Comparison of ENCODE assay signal across 1 cellular context in genomic region chr12:21562859-21563258, GRCh38.
A peak's percentile ranks its signal among the peaks of the same experiment; 100 is the strongest.
TF ChIP-seq lines count a peak whose summit lies in the region.

No MANE protein-coding gene starts in this region.

TF ChIP-seq in HepG2, 621 proteins besides CTCF, POLR2A, EP300 and RAD21 (continued from another document and continues in another):
- TF ChIP-seq, protein P1, sequence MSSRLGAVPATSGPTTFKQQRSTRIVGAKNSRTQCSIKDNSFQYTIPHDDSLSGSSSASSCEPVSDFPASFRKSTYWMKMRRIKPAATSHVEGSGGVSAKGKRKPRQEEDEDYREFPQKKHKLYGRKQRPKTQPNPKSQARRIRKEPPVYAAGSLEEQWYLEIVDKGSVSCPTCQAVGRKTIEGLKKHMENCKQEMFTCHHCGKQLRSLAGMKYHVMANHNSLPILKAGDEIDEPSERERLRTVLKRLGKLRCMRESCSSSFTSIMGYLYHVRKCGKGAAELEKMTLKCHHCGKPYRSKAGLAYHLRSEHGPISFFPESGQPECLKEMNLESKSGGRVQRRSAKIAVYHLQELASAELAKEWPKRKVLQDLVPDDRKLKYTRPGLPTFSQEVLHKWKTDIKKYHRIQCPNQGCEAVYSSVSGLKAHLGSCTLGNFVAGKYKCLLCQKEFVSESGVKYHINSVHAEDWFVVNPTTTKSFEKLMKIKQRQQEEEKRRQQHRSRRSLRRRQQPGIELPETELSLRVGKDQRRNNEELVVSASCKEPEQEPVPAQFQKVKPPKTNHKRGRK (CRISPR knock-in tag; IDR thresholded peaks at IDR 0.05), result no peak
- TF ChIP-seq TCF7L2 (IDR thresholded peaks at IDR 0.05; ENCODE audit: low read depth, low read length) (peak; percentile 51; the same call in 1 of the 2 replicates), ZNF281 (CRISPR knock-in tag; IDR thresholded peaks at IDR 0.05; ENCODE audit: borderline replicate concordance) (peak; percentile 22; the same call in 1 of the 2 replicates), SMAD9 (CRISPR knock-in tag; IDR thresholded peaks at IDR 0.05) (no peak), BCL6 (CRISPR knock-in tag; IDR thresholded peaks at IDR 0.05) (peak; percentile 68), HDAC1 (CRISPR knock-in tag; IDR thresholded peaks at IDR 0.05) (peak; percentile 29; the same call in 1 of the 2 replicates), RARA (CRISPR knock-in tag; IDR thresholded peaks at IDR 0.05) (peak; percentile 41; the same call in 1 of the 2 replicates), SALL1 (CRISPR knock-in tag; IDR thresholded peaks at IDR 0.05) (no peak), AGO1 (IDR thresholded peaks at IDR 0.05; ENCODE audit: low read depth, low read length, poor library complexity, severe bottlenecking) (no peak), SP5 (CRISPR knock-in tag; IDR thresholded peaks at IDR 0.05; ENCODE audit: borderline replicate concordance, low read depth) (no peak), MIER3 (CRISPR knock-in tag; IDR thresholded peaks at IDR 0.05; ENCODE audit: borderline replicate concordance) (peak; percentile 44; the same call in 1 of the 2 replicates), SCMH1 (CRISPR knock-in tag; IDR thresholded peaks at IDR 0.05; ENCODE audit: borderline replicate concordance) (no peak), SUZ12 (IDR thresholded peaks at IDR 0.05; ENCODE audit: low read depth, low read length) (no peak), SOX5 (CRISPR knock-in tag; IDR thresholded peaks at IDR 0.05; ENCODE audit: borderline replicate concordance) (peak; percentile 95), EHMT2 (IDR thresholded peaks at IDR 0.05; ENCODE audit: borderline replicate concordance, low read depth, low read length) (no peak), ZFP36 (IDR thresholded peaks at IDR 0.05; ENCODE audit: borderline replicate concordance, low read depth, low read length, partially characterized antibody) (no peak), PAXIP1 (CRISPR knock-in tag; conservative IDR thresholded peaks at IDR 0.05) (peak; percentile 78), ZKSCAN1 (IDR thresholded peaks at IDR 0.05; ENCODE audit: low read length) (no peak), HOXA3 (CRISPR knock-in tag; IDR thresholded peaks at IDR 0.05) (no peak), SOX6 (IDR thresholded peaks at IDR 0.05) (no peak), SOX6 (CRISPR knock-in tag; IDR thresholded peaks at IDR 0.05) (peak; percentile 76; the same call in 1 of the 2 replicates), CENPT (CRISPR knock-in tag; IDR thresholded peaks at IDR 0.05; ENCODE audit: low read depth) (no peak), HNRNPLL (IDR thresholded peaks at IDR 0.05; ENCODE audit: low read depth, low read length, poor library complexity, severe bottlenecking) (no peak), E2F5 (CRISPR knock-in tag; conservative IDR thresholded peaks at IDR 0.05) (no peak), ASH2L (IDR thresholded peaks at IDR 0.05; ENCODE audit: insufficient read length, low read depth, low read length) (peak; percentile 72), CC2D1A (CRISPR knock-in tag; IDR thresholded peaks at IDR 0.05) (no peak), NFIB (CRISPR knock-in tag; IDR thresholded peaks at IDR 0.05; ENCODE audit: borderline replicate concordance) (no peak), TOE1 (CRISPR knock-in tag; IDR thresholded peaks at IDR 0.05) (no peak), ZNF235 (CRISPR knock-in tag; IDR thresholded peaks at IDR 0.05; ENCODE audit: borderline replicate concordance) (no peak), NR3C1 (CRISPR knock-in tag; IDR thresholded peaks at IDR 0.05) (no peak), PHF5A (CRISPR knock-in tag; IDR thresholded peaks at IDR 0.05; ENCODE audit: low read depth, unreplicated experiment) (no peak), MIXL1 (CRISPR knock-in tag; IDR thresholded peaks at IDR 0.05) (peak; percentile 75; the same call in 1 of the 2 replicates), PAWR (CRISPR knock-in tag; IDR thresholded peaks at IDR 0.05; ENCODE audit: borderline replicate concordance) (no peak), HMGXB4 (CRISPR knock-in tag; IDR thresholded peaks at IDR 0.05; ENCODE audit: borderline replicate concordance in 1 of 2, low read depth in 1 of 2) (no peak), ZNF501 (CRISPR knock-in tag; IDR thresholded peaks at IDR 0.05) (no peak), ZNF777 (CRISPR knock-in tag; IDR thresholded peaks at IDR 0.05) (no peak), TP53 (CRISPR knock-in tag; conservative IDR thresholded peaks at IDR 0.05) (no peak), SIN3B (IDR thresholded peaks at IDR 0.05; ENCODE audit: low read length) (no peak), POLR2AphosphoS5 (IDR thresholded peaks at IDR 0.05; ENCODE audit: low read depth, low read length) (no peak), MYC (CRISPR knock-in tag; IDR thresholded peaks at IDR 0.05; ENCODE audit: borderline replicate concordance) (no peak), FOXO4 (CRISPR knock-in tag; conservative IDR thresholded peaks at IDR 0.05) (no peak), POLR2G (IDR thresholded peaks at IDR 0.05; ENCODE audit: low read depth, low read length) (no peak)
- TF ChIP-seq, protein P2, sequence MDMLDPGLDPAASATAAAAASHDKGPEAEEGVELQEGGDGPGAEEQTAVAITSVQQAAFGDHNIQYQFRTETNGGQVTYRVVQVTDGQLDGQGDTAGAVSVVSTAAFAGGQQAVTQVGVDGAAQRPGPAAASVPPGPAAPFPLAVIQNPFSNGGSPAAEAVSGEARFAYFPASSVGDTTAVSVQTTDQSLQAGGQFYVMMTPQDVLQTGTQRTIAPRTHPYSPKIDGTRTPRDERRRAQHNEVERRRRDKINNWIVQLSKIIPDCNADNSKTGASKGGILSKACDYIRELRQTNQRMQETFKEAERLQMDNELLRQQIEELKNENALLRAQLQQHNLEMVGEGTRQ (IDR thresholded peaks at IDR 0.05; ENCODE audit: low read depth, low read length), result no peak
- TF ChIP-seq, protein P2 (CRISPR knock-in tag; IDR thresholded peaks at IDR 0.05; ENCODE audit: borderline replicate concordance), result no peak
- TF ChIP-seq, protein P3, sequence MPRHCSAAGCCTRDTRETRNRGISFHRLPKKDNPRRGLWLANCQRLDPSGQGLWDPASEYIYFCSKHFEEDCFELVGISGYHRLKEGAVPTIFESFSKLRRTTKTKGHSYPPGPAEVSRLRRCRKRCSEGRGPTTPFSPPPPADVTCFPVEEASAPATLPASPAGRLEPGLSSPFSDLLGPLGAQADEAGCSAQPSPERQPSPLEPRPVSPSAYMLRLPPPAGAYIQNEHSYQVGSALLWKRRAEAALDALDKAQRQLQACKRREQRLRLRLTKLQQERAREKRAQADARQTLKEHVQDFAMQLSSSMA (CRISPR knock-in tag; IDR thresholded peaks at IDR 0.05), result no peak
- TF ChIP-seq, protein P4, sequence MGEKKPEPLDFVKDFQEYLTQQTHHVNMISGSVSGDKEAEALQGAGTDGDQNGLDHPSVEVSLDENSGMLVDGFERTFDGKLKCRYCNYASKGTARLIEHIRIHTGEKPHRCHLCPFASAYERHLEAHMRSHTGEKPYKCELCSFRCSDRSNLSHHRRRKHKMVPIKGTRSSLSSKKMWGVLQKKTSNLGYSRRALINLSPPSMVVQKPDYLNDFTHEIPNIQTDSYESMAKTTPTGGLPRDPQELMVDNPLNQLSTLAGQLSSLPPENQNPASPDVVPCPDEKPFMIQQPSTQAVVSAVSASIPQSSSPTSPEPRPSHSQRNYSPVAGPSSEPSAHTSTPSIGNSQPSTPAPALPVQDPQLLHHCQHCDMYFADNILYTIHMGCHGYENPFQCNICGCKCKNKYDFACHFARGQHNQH (CRISPR knock-in tag; IDR thresholded peaks at IDR 0.05), result no peak
- TF ChIP-seq, protein P5, sequence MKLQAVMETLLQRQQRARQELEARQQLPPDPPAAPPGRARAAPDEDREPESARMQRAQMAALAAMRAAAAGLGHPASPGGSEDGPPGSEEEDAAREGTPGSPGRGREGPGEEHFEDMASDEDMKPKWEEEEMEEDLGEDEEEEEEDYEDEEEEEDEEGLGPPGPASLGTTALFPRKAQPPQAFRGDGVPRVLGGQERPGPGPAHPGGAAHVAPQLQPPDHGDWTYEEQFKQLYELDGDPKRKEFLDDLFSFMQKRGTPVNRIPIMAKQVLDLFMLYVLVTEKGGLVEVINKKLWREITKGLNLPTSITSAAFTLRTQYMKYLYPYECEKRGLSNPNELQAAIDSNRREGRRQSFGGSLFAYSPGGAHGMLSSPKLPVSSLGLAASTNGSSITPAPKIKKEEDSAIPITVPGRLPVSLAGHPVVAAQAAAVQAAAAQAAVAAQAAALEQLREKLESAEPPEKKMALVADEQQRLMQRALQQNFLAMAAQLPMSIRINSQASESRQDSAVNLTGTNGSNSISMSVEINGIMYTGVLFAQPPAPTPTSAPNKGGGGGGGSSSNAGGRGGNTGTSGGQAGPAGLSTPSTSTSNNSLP (IDR thresholded peaks at IDR 0.05; ENCODE audit: low read depth, low read length), result peak; percentile 93
- TF ChIP-seq, protein P6, sequence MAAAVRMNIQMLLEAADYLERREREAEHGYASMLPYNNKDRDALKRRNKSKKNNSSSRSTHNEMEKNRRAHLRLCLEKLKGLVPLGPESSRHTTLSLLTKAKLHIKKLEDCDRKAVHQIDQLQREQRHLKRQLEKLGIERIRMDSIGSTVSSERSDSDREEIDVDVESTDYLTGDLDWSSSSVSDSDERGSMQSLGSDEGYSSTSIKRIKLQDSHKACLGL (CRISPR knock-in tag; IDR thresholded peaks at IDR 0.05), result no peak
